Comparison of ENCODE assay signal across 12 cellular contexts in genomic region chr6:161128680-161129196, GRCh38.
DNase-seq lines count a peak whose midpoint lies in the region; ATAC-seq, FAIRE-seq and TF ChIP-seq lines count a peak whose summit lies in the region.
"Had no signal": no experiment of that assay in that cellular context is flagged by ENCODE, and none has a peak within 500 bp of the region (broad histone marks: within the 10 kb centered on the region; RNA-seq: fewer than 3 reads in every experiment).

No MANE protein-coding gene starts in this region.

- no peaks in the 10 kb centered on the region for H3K36me3 ChIP-seq in astrocyte (ENCODE audit: insufficient read depth, low read length)
- H3K36me3 ChIP-seq in GM23338 (ENCODE audit: insufficient read depth): peaks cover 7% of the 10 kb centered on the region; the same call in 1 of the 2 replicates
- H3K36me3 ChIP-seq: colonic mucosa had no signal

- peak overlapping the region; percentile 30 for H3K9ac ChIP-seq in astrocyte (ENCODE audit: low read length)

- intact Hi-C loops in natural killer cell (cut with micrococcal nuclease): no loop called here

- FAIRE-seq in astrocyte (lab: Jason Lieb, UNC): no peak
- FAIRE-seq: GM12878 had no signal

- H3K27me3 Mint-ChIP-seq in astrocyte (ENCODE audit: low read depth, unreplicated experiment): no peaks in the 10 kb centered on the region
- H3K27me3 Mint-ChIP-seq in GM23338 (ENCODE audit: insufficient read depth, low read depth, poor library complexity): peaks cover 18% of the 10 kb centered on the region
- no peaks in the 10 kb centered on the region for H3K27me3 Mint-ChIP-seq in natural killer cell (ENCODE audit: low read depth in 2 of 2)

- TF ChIP-seq CTCF in astrocyte (IDR thresholded peaks at IDR 0.05; ENCODE audit: insufficient read depth, low read depth, low read length): no peak
- no peak for TF ChIP-seq CTCF in GM23338 (conservative IDR thresholded peaks at IDR 0.05; ENCODE audit: low read depth in 2 of 2)
- no peak for TF ChIP-seq CTCF in natural killer cell (IDR thresholded peaks at IDR 0.05)

- H3K4me1 ChIP-seq in astrocyte (ENCODE audit: insufficient read depth, low read length) (no peaks in the 10 kb centered on the region), GM23338 (ENCODE audit: insufficient read depth) (no peaks in the 10 kb centered on the region; the same call in 1 of the 2 replicates)
- H3K4me1 ChIP-seq: colonic mucosa had no signal

- H2AFZ ChIP-seq in astrocyte (ENCODE audit: low read depth, low read length) (no peak overlapping the region), GM23338 (no peak overlapping the region)

- H3K9me3 Mint-ChIP-seq in astrocyte (ENCODE audit: unreplicated experiment) (peaks cover 33% of the 10 kb centered on the region), GM23338 (peaks cover 58% of the 10 kb centered on the region), natural killer cell (peaks cover 2 to 11% of the 10 kb centered on the region in 2 donors)

- H3K36me3 Mint-ChIP-seq in astrocyte (ENCODE audit: low read depth, unreplicated experiment) (peaks cover 71% of the 10 kb centered on the region), GM23338 (ENCODE audit: low read depth) (peaks cover 83% of the 10 kb centered on the region), natural killer cell (peaks cover 25% of the 10 kb centered on the region)

- H3K9me2 ChIP-seq in GM23338 (ENCODE audit: insufficient read depth): no peaks in the 10 kb centered on the region

- H3F3A ChIP-seq in GM23338 (replicated peaks; ENCODE audit: low read depth): no peaks in the 10 kb centered on the region

- H3K4me1 Mint-ChIP-seq in astrocyte (ENCODE audit: low read depth, unreplicated experiment) (peaks cover 6% of the 10 kb centered on the region), GM23338 (no peaks in the 10 kb centered on the region), natural killer cell (no peaks in the 10 kb centered on the region)

- peak overlapping the region; percentile 71 for H3K27ac Mint-ChIP-seq in astrocyte (ENCODE audit: unreplicated experiment)
- no peak overlapping the region for H3K27ac Mint-ChIP-seq in GM23338
- peak overlapping the region in 1 of 2 donors; percentile 17 for H3K27ac Mint-ChIP-seq in natural killer cell

- no peaks in the 10 kb centered on the region for H3K27me3 ChIP-seq in astrocyte (ENCODE audit: insufficient read depth, low read length)
- H3K27me3 ChIP-seq in GM23338 (ENCODE audit: insufficient read depth): no peaks in the 10 kb centered on the region
- H3K27me3 ChIP-seq: colonic mucosa had no signal

- peaks cover 4% of the 10 kb centered on the region for H3K9me3 ChIP-seq in astrocyte (ENCODE audit: insufficient read depth, low read depth, low read length)
- H3K9me3 ChIP-seq: colonic mucosa had no signal

- H3K27ac ChIP-seq in astrocyte (ENCODE audit: low read depth, low read length) (peak overlapping the region; percentile 85), GM23338 (ENCODE audit: low read depth) (no peak overlapping the region)
- H3K27ac ChIP-seq: colonic mucosa, skin epidermis had no signal

- H3K79me2 ChIP-seq in astrocyte (ENCODE audit: insufficient read depth, low read length) (no peaks in the 10 kb centered on the region), GM23338 (replicated peaks; ENCODE audit: insufficient read depth) (peaks cover 11% of the 10 kb centered on the region)

- DNase-seq in Caki2 (ENCODE audit: low read depth): peak; percentile 67
- DNase-seq in RPMI7951 (ENCODE audit: low read depth): peak; percentile 76
- DNase-seq in astrocyte (ENCODE audit: low read depth): peak; percentile 87
- peak; percentile 50 for DNase-seq in non-pigmented ciliary epithelial cell (ENCODE audit: low read depth)
- DNase-seq in GM23338 (ENCODE audit: low spot score): no peak
- no peak for DNase-seq in pons (ENCODE audit: low spot score)
- DNase-seq in natural killer cell: no peak
- no peak for DNase-seq in NCI-H187 treated with DMSO at 0.1 percent for 48 hours (lab: John Stamatoyannopoulos, UW)
- DNase-seq: colonic mucosa, RPMI8226 had no signal

- H3K4me2 ChIP-seq in astrocyte (ENCODE audit: low read length): no peak overlapping the region
- no peak overlapping the region for H3K4me2 ChIP-seq in GM23338

- no peaks in the 10 kb centered on the region for H4K20me1 ChIP-seq in astrocyte (ENCODE audit: insufficient read depth, low read length)
- peaks cover 4% of the 10 kb centered on the region for H4K20me1 ChIP-seq in GM23338 (replicated peaks; ENCODE audit: insufficient read depth)

- in situ Hi-C loops in Caki2 (cut with HindIII; ENCODE audit: low pct_unique_long_range_greater_than_20kb, low sequenced_read_pairs): no loop called here

- H3K4me3 Mint-ChIP-seq in astrocyte (ENCODE audit: unreplicated experiment) (no peak overlapping the region), GM23338 (no peak overlapping the region), natural killer cell (no peak overlapping the region)

- ATAC-seq in GM23338 (no peak), natural killer cell (no peak)
- ATAC-seq: GM12878 had no signal

- H3K4me3 ChIP-seq in astrocyte (ENCODE audit: insufficient read depth, low read depth, low read length): no peak overlapping the region
- H3K4me3 ChIP-seq in GM23338: no peak overlapping the region
- H3K4me3 ChIP-seq: colonic mucosa, GM12878, skin epidermis had no signal

TF ChIP-seq in GM23338, 12 proteins besides CTCF, POLR2A, EP300 and RAD21 (continues in another document):
- TF ChIP-seq CREB1 (CRISPR knock-in tag; IDR thresholded peaks at IDR 0.05; ENCODE audit: low read depth): no peak
- TF ChIP-seq EZH2phosphoT487 (IDR thresholded peaks at IDR 0.05; ENCODE audit: unreplicated experiment): no peak
- no peak for TF ChIP-seq ETS1 (IDR thresholded peaks at IDR 0.05)
- TF ChIP-seq STAT1 (IDR thresholded peaks at IDR 0.05; ENCODE audit: unreplicated experiment): no peak
- no peak for TF ChIP-seq EZH2 (IDR thresholded peaks at IDR 0.05; ENCODE audit: low read depth, unreplicated experiment)
- no peak for TF ChIP-seq NANOG (IDR thresholded peaks at IDR 0.05; ENCODE audit: borderline replicate concordance)
- no peak for TF ChIP-seq ZNF114 (CRISPR knock-in tag; IDR thresholded peaks at IDR 0.05)
- TF ChIP-seq ZNF331 (CRISPR knock-in tag; IDR thresholded peaks at IDR 0.05; ENCODE audit: low read depth): no peak

Comparison
In these comparisons a context has a peak if more than half of its experiments do, and no peak if none do; other contexts are left out.
1. DNase-seq: peak in Caki2 (single experiment), RPMI7951 (single experiment), astrocyte (single experiment) and non-pigmented ciliary epithelial cell (single experiment); none in GM23338 (single experiment), pons (single experiment), natural killer cell (single experiment) and NCI-H187 treated with DMSO at 0.1 percent for 48 hours (single experiment).